In the genomic region with DNA sequence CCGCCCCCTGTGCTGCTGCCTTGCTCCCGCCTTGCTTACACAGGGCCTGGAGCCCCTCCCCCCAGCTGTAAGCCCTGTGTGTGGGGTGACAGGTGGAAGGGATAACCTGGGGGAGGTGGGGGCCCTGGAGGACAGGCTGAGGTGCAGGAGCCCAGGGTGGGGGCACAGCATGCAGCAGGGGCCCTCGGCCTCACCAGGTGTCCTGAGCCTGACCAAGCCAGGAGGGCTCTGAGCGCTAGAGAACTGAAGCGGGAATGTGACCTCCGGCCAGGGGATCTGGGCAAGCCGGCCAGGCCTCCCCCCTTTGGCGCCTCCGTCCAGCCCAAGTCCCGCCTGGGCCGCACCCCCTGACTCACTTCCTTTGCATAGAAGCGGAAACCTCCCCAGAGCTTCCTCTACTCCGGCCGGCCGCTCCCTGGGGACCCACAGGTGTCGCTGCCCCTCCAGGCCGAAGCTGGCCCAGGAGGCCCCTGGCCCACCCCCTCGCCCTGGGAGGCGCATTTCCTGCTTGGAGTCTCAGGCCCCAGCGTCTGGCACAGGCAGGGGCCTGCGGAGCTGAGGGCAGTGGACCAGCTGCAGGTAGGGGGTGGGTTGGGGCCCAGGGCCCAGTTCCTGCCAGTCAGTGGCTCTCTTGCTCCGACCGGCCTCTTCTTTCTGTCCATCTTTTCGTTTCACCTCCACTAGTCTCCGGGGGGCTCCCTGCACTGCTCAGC, we compare ENCODE assay signal across 1 cellular context.
TF ChIP-seq lines count a peak whose summit lies in the region.

Gene TOR4A, plus strand, starts transcription at position 398 of the 713 bp plus-strand sequence. CDS start 964 bp downstream, outside the sequence.

TF ChIP-seq in K562, 482 proteins besides CTCF, POLR2A, EP300 and RAD21 (continued from another document and continues in another):
- no peak; the same call in 1 of the 2 replicates for TF ChIP-seq ZNF12 (CRISPR knock-in tag; IDR thresholded peaks at IDR 0.05)
- TF ChIP-seq ZNF449 (CRISPR knock-in tag; IDR thresholded peaks at IDR 0.05) = no peak
- TF ChIP-seq, protein P1, sequence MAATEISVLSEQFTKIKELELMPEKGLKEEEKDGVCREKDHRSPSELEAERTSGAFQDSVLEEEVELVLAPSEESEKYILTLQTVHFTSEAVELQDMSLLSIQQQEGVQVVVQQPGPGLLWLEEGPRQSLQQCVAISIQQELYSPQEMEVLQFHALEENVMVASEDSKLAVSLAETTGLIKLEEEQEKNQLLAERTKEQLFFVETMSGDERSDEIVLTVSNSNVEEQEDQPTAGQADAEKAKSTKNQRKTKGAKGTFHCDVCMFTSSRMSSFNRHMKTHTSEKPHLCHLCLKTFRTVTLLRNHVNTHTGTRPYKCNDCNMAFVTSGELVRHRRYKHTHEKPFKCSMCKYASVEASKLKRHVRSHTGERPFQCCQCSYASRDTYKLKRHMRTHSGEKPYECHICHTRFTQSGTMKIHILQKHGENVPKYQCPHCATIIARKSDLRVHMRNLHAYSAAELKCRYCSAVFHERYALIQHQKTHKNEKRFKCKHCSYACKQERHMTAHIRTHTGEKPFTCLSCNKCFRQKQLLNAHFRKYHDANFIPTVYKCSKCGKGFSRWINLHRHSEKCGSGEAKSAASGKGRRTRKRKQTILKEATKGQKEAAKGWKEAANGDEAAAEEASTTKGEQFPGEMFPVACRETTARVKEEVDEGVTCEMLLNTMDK (IDR thresholded peaks at IDR 0.05; ENCODE audit: borderline replicate concordance, insufficient read depth, low read depth, low read length, poor library complexity, severe bottlenecking) = peak; percentile 86
- no peak for TF ChIP-seq ZNF79 (CRISPR knock-in tag; IDR thresholded peaks at IDR 0.05; ENCODE audit: low read depth)
- no peak; the same call in 1 of the 2 replicates for TF ChIP-seq BMI1 (IDR thresholded peaks at IDR 0.05; ENCODE audit: low read length)
- TF ChIP-seq MYC (IDR thresholded peaks at IDR 0.05; ENCODE audit: low read depth, low read length) = peak; percentile 35
- no peak for TF ChIP-seq MYC (CRISPR knock-in tag; IDR thresholded peaks at IDR 0.05; ENCODE audit: borderline replicate concordance, low read depth)
- TF ChIP-seq, protein P2, sequence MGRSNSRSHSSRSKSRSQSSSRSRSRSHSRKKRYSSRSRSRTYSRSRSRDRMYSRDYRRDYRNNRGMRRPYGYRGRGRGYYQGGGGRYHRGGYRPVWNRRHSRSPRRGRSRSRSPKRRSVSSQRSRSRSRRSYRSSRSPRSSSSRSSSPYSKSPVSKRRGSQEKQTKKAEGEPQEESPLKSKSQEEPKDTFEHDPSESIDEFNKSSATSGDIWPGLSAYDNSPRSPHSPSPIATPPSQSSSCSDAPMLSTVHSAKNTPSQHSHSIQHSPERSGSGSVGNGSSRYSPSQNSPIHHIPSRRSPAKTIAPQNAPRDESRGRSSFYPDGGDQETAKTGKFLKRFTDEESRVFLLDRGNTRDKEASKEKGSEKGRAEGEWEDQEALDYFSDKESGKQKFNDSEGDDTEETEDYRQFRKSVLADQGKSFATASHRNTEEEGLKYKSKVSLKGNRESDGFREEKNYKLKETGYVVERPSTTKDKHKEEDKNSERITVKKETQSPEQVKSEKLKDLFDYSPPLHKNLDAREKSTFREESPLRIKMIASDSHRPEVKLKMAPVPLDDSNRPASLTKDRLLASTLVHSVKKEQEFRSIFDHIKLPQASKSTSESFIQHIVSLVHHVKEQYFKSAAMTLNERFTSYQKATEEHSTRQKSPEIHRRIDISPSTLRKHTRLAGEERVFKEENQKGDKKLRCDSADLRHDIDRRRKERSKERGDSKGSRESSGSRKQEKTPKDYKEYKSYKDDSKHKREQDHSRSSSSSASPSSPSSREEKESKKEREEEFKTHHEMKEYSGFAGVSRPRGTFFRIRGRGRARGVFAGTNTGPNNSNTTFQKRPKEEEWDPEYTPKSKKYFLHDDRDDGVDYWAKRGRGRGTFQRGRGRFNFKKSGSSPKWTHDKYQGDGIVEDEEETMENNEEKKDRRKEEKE (IDR thresholded peaks at IDR 0.05; ENCODE audit: borderline replicate concordance in 1 of 2, control insufficient read depth in 1 of 2, low read depth in 2 of 2, low read length in 1 of 2) = peak in 1 of 2 experiments; percentile 62; a peak in 1 of 4 replicates
- no peak for TF ChIP-seq MECOM (CRISPR knock-in tag; IDR thresholded peaks at IDR 0.05)
- TF ChIP-seq ZNF41 (CRISPR knock-in tag; conservative IDR thresholded peaks at IDR 0.05) = no peak
- TF ChIP-seq CREB1 (IDR thresholded peaks at IDR 0.05) = no peak; the same call in 1 of the 2 replicates
- TF ChIP-seq CREB1 (CRISPR knock-in tag; IDR thresholded peaks at IDR 0.05) = no peak; the same call in 1 of the 2 replicates
- TF ChIP-seq GABPA (tag; conservative IDR thresholded peaks at IDR 0.05; ENCODE audit: low read depth) = peak; percentile 89
- TF ChIP-seq, protein P3, sequence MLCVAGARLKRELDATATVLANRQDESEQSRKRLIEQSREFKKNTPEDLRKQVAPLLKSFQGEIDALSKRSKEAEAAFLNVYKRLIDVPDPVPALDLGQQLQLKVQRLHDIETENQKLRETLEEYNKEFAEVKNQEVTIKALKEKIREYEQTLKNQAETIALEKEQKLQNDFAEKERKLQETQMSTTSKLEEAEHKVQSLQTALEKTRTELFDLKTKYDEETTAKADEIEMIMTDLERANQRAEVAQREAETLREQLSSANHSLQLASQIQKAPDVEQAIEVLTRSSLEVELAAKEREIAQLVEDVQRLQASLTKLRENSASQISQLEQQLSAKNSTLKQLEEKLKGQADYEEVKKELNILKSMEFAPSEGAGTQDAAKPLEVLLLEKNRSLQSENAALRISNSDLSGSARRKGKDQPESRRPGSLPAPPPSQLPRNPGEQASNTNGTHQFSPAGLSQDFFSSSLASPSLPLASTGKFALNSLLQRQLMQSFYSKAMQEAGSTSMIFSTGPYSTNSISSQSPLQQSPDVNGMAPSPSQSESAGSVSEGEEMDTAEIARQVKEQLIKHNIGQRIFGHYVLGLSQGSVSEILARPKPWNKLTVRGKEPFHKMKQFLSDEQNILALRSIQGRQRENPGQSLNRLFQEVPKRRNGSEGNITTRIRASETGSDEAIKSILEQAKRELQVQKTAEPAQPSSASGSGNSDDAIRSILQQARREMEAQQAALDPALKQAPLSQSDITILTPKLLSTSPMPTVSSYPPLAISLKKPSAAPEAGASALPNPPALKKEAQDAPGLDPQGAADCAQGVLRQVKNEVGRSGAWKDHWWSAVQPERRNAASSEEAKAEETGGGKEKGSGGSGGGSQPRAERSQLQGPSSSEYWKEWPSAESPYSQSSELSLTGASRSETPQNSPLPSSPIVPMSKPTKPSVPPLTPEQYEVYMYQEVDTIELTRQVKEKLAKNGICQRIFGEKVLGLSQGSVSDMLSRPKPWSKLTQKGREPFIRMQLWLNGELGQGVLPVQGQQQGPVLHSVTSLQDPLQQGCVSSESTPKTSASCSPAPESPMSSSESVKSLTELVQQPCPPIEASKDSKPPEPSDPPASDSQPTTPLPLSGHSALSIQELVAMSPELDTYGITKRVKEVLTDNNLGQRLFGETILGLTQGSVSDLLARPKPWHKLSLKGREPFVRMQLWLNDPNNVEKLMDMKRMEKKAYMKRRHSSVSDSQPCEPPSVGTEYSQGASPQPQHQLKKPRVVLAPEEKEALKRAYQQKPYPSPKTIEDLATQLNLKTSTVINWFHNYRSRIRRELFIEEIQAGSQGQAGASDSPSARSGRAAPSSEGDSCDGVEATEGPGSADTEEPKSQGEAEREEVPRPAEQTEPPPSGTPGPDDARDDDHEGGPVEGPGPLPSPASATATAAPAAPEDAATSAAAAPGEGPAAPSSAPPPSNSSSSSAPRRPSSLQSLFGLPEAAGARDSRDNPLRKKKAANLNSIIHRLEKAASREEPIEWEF (CRISPR knock-in tag; IDR thresholded peaks at IDR 0.05) = no peak
- peak; percentile 40 for TF ChIP-seq PHF20 (IDR thresholded peaks at IDR 0.05; ENCODE audit: partially characterized antibody)
- TF ChIP-seq LEF1 (IDR thresholded peaks at IDR 0.05) = peak; percentile 83
- TF ChIP-seq E2F3 (CRISPR knock-in tag; IDR thresholded peaks at IDR 0.05) = no peak
- peak; percentile 87 to 92; a peak in 3 of 4 replicates for TF ChIP-seq ETV6 (IDR thresholded peaks at IDR 0.05; ENCODE audit: borderline replicate concordance in 1 of 2, low read depth in 2 of 2, low read length in 1 of 2)
- no peak for TF ChIP-seq ETV6 (CRISPR knock-in tag; IDR thresholded peaks at IDR 0.05; ENCODE audit: borderline replicate concordance)
- TF ChIP-seq, protein P4, sequence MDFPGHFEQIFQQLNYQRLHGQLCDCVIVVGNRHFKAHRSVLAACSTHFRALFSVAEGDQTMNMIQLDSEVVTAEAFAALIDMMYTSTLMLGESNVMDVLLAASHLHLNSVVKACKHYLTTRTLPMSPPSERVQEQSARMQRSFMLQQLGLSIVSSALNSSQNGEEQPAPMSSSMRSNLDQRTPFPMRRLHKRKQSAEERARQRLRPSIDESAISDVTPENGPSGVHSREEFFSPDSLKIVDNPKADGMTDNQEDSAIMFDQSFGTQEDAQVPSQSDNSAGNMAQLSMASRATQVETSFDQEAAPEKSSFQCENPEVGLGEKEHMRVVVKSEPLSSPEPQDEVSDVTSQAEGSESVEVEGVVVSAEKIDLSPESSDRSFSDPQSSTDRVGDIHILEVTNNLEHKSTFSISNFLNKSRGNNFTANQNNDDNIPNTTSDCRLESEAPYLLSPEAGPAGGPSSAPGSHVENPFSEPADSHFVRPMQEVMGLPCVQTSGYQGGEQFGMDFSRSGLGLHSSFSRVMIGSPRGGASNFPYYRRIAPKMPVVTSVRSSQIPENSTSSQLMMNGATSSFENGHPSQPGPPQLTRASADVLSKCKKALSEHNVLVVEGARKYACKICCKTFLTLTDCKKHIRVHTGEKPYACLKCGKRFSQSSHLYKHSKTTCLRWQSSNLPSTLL (IDR thresholded peaks at IDR 0.05) = no peak
- TF ChIP-seq ZNF217 (CRISPR knock-in tag; IDR thresholded peaks at IDR 0.05) = no peak
- TF ChIP-seq ZNF184 (CRISPR knock-in tag; IDR thresholded peaks at IDR 0.05) = no peak
- TF ChIP-seq FOXP4 (CRISPR knock-in tag; IDR thresholded peaks at IDR 0.05; ENCODE audit: borderline replicate concordance) = no peak
- peak; percentile 91 for TF ChIP-seq ZFX (CRISPR knock-in tag; IDR thresholded peaks at IDR 0.05)
- no peak for TF ChIP-seq PREB (CRISPR knock-in tag; IDR thresholded peaks at IDR 0.05)
- peak; percentile 27; the same call in 1 of the 2 replicates for TF ChIP-seq ETS1 (conservative IDR thresholded peaks at IDR 0.05; ENCODE audit: control insufficient read depth, low read depth, low read length)
- TF ChIP-seq, protein P5, sequence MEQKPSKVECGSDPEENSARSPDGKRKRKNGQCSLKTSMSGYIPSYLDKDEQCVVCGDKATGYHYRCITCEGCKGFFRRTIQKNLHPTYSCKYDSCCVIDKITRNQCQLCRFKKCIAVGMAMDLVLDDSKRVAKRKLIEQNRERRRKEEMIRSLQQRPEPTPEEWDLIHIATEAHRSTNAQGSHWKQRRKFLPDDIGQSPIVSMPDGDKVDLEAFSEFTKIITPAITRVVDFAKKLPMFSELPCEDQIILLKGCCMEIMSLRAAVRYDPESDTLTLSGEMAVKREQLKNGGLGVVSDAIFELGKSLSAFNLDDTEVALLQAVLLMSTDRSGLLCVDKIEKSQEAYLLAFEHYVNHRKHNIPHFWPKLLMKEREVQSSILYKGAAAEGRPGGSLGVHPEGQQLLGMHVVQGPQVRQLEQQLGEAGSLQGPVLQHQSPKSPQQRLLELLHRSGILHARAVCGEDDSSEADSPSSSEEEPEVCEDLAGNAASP (IDR thresholded peaks at IDR 0.05) = no peak
- TF ChIP-seq, protein P6, sequence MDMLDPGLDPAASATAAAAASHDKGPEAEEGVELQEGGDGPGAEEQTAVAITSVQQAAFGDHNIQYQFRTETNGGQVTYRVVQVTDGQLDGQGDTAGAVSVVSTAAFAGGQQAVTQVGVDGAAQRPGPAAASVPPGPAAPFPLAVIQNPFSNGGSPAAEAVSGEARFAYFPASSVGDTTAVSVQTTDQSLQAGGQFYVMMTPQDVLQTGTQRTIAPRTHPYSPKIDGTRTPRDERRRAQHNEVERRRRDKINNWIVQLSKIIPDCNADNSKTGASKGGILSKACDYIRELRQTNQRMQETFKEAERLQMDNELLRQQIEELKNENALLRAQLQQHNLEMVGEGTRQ (CRISPR knock-in tag; IDR thresholded peaks at IDR 0.05) = no peak
- no peak for TF ChIP-seq ZNF146 (CRISPR knock-in tag; IDR thresholded peaks at IDR 0.05; ENCODE audit: unreplicated experiment)
- no peak for TF ChIP-seq KLF1 (tag; IDR thresholded peaks at IDR 0.05)
- peak; percentile 85 for TF ChIP-seq HNRNPL (IDR thresholded peaks at IDR 0.05; ENCODE audit: low read depth, low read length)
